ENCODE assay signal across 7 cellular contexts in genomic region chr1:19445417-19446342, GRCh38. TPM values are rescaled to one million over a fixed set of nuclear protein-coding genes. Genes with fewer than 3 reads are reported as not detected.
DNase-seq lines count a peak whose midpoint lies in the region; ATAC-seq and TF ChIP-seq lines count a peak whose summit lies in the region.

No MANE protein-coding gene starts in this region.

- H3K27me3 Mint-ChIP-seq in progenitor cell of endocrine pancreas = no peaks in the 10 kb centered on the region

- no peaks in the 10 kb centered on the region for H3K36me3 Mint-ChIP-seq in progenitor cell of endocrine pancreas (ENCODE audit: insufficient read depth)

- H3K27ac Mint-ChIP-seq in progenitor cell of endocrine pancreas = peak overlapping the region; percentile 89

- no peak overlapping the region for H3K4me3 Mint-ChIP-seq in progenitor cell of endocrine pancreas (ENCODE audit: low read depth)

- peak; percentile 26 for ATAC-seq in esophagus mucosa
- no peak for ATAC-seq in activated CD4-positive, CD25-positive, alpha-beta regulatory T cell treated with anti-CD3 and anti-CD28 coated beads, Interleukin-2, amount 50 U/mL, for 24 hours

- no peaks in the 10 kb centered on the region for H3K9me3 Mint-ChIP-seq in progenitor cell of endocrine pancreas (ENCODE audit: low read depth)

- peak; percentile 19 for DNase-seq in RKO (ENCODE audit: low spot score)
- peak; percentile 31 for DNase-seq in progenitor cell of endocrine pancreas (ENCODE audit: low spot score, unreplicated experiment)
- DNase-seq in GM19240 (ENCODE audit: insufficient read length, low spot score) = no peak
- DNase-seq in activated CD8-positive, alpha-beta memory T cell treated with anti-CD3 and anti-CD28 coated beads for 24 hours = no peak

- peaks cover 23% of the 10 kb centered on the region for H3K4me1 Mint-ChIP-seq in progenitor cell of endocrine pancreas (ENCODE audit: low read depth)

- TF ChIP-seq CTCF in GM12875 (IDR thresholded peaks at IDR 0.05; ENCODE audit: borderline replicate concordance, insufficient read depth, low read depth, low read length) (peak; percentile 42; the same call in 1 of the 2 replicates), progenitor cell of endocrine pancreas (IDR thresholded peaks at IDR 0.05; ENCODE audit: unreplicated experiment) (peak; percentile 40)

- H3K4me3 ChIP-seq in GM12875 (ENCODE audit: low read depth, low read length) = no peak overlapping the region

RNA-seq across cellular contexts. Expression of gene CAPZB, which starts 39.7 kb away (rescaled TPM):
- total RNA-seq in esophagus mucosa = 262 TPM
- total RNA-seq in progenitor cell of endocrine pancreas = 189 and 211 TPM in 2 replicates

Comparison
In these comparisons a context has a peak if more than half of its experiments do, and no peak if none do; other contexts are left out.
1. DNase-seq: peak in RKO (single experiment) and progenitor cell of endocrine pancreas (single experiment); none in GM19240 (single experiment) and activated CD8-positive, alpha-beta memory T cell treated with anti-CD3 and anti-CD28 coated beads for 24 hours (single experiment).